ENCODE assay signal across 1 cellular context in genomic region chr14:104692261-104692938, GRCh38.
A peak's percentile ranks its signal among the peaks of the same experiment; 100 is the strongest.
TF ChIP-seq lines count a peak whose summit lies in the region.

No MANE protein-coding gene starts in this region.

TF ChIP-seq in K562, 482 proteins besides CTCF, POLR2A, EP300 and RAD21:
- TF ChIP-seq PRPF4 (IDR thresholded peaks at IDR 0.05; ENCODE audit: insufficient read depth, low read depth, low read length, poor library complexity, severe bottlenecking) (no peak), ZKSCAN1 (IDR thresholded peaks at IDR 0.05; ENCODE audit: low read depth, low read length) (peak; percentile 89), CCAR2 (IDR thresholded peaks at IDR 0.05; ENCODE audit: low read depth, low read length) (no peak), ZNF175 (CRISPR knock-in tag; IDR thresholded peaks at IDR 0.05; ENCODE audit: low read depth) (no peak), KDM2B (CRISPR knock-in tag; IDR thresholded peaks at IDR 0.05) (no peak)
- TF ChIP-seq, protein P1, sequence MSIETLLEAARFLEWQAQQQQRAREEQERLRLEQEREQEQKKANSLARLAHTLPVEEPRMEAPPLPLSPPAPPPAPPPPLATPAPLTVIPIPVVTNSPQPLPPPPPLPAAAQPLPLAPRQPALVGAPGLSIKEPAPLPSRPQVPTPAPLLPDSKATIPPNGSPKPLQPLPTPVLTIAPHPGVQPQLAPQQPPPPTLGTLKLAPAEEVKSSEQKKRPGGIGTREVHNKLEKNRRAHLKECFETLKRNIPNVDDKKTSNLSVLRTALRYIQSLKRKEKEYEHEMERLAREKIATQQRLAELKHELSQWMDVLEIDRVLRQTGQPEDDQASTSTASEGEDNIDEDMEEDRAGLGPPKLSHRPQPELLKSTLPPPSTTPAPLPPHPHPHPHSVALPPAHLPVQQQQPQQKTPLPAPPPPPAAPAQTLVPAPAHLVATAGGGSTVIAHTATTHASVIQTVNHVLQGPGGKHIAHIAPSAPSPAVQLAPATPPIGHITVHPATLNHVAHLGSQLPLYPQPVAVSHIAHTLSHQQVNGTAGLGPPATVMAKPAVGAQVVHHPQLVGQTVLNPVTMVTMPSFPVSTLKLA (conservative IDR thresholded peaks at IDR 0.05): no peak
TF ChIP-seq in K562: peak in this region for 1.
